19 cellular contexts compared by ENCODE assay signal in the genomic region with DNA sequence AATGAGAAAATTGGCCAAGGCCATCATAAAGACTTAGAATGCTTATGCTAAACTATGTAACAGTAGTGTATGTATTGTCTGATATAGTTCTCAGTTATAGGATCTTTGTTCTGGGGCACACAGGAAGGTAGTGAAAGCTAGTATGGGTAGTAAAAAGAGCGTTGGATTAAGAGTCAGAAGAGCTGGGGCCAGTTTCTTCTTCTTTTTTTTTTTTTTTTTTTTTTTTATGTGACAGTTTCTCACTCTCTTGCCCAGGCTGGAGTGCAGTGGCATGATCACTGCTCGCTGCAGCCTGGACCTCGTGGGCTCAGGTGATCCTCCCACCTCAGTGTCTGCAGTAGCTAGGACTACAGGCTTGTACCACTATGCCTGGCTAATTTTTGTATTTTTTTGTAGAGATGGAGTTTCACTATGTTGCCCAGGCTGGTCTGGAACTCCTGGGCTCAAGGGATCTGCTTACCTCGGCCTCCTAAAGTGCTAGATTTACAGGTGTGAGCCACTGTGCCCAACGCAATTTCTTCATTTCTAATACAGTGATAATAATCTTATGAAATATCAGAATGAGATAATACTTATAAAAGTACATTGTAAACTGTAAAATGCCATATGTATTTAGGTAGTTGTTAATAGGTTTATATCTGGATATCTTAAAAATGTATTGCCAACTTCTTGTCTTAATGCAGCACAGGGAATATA. TPM values are rescaled to one million over a fixed set of nuclear protein-coding genes. Genes with fewer than 3 reads are reported as not detected.
A peak's percentile ranks its signal among the peaks of the same experiment; 100 is the strongest.
DNase-seq lines count a peak whose midpoint lies in the region; ATAC-seq and TF ChIP-seq lines count a peak whose summit lies in the region.
"Had no signal": no experiment of that assay in that cellular context is flagged by ENCODE, and none has a peak within 500 bp of the region (broad histone marks: within the 10 kb centered on the region; RNA-seq: fewer than 3 reads in every experiment).

No MANE protein-coding gene starts in this region.

- H3K4me3 Mint-ChIP-seq in activated T-cell treated with anti-CD3 and anti-CD28 coated beads, Interleukin-2, amount 50 U/mL, for 72 hours = peak overlapping the region; percentile 2 to 6
- H3K4me3 Mint-ChIP-seq in endothelial cell (ENCODE audit: unreplicated experiment) (peak overlapping the region; percentile 48), progenitor cell of endocrine pancreas (ENCODE audit: low read depth) (no peak overlapping the region)

- H3K4me1 ChIP-seq in Loucy (ENCODE audit: insufficient read depth, low read length, poor library complexity, severe bottlenecking) = peaks cover 34% of the 10 kb centered on the region

- TF ChIP-seq CTCF in Loucy (conservative IDR thresholded peaks at IDR 0.05; ENCODE audit: low read length) = no peak
- TF ChIP-seq CTCF in endothelial cell (IDR thresholded peaks at IDR 0.05; ENCODE audit: unreplicated experiment) = no peak
- TF ChIP-seq CTCF in progenitor cell of endocrine pancreas (IDR thresholded peaks at IDR 0.05; ENCODE audit: unreplicated experiment) = no peak

- H3K9me3 ChIP-seq in Loucy (ENCODE audit: insufficient read depth, low read depth, low read length) = no peaks in the 10 kb centered on the region
- H3K9me3 ChIP-seq: adrenal gland, MG63, stomach, vagina had no signal

- peaks cover 92% of the 10 kb centered on the region for H3K79me2 ChIP-seq in Loucy (ENCODE audit: insufficient read depth, low read length)

- no peak overlapping the region for H3K9ac ChIP-seq in Loucy (ENCODE audit: low read depth, low read length, poor library complexity, severe bottlenecking)

- peak overlapping the region; percentile 16 for H3K27ac Mint-ChIP-seq in activated T-cell treated with anti-CD3 and anti-CD28 coated beads, Interleukin-2, amount 50 U/mL, for 72 hours
- peak overlapping the region; percentile 19 for H3K27ac Mint-ChIP-seq in endothelial cell (ENCODE audit: unreplicated experiment)
- H3K27ac Mint-ChIP-seq in progenitor cell of endocrine pancreas = peak overlapping the region; percentile 51

- H3K36me3 Mint-ChIP-seq in activated T-cell treated with anti-CD3 and anti-CD28 coated beads, Interleukin-2, amount 50 U/mL, for 72 hours (ENCODE audit: insufficient read depth in 2 of 2) = peaks cover 10 to 70% of the 10 kb centered on the region in 2 donors
- H3K36me3 Mint-ChIP-seq in endothelial cell (ENCODE audit: low read depth, unreplicated experiment) = peaks cover 9% of the 10 kb centered on the region
- peaks cover 22% of the 10 kb centered on the region for H3K36me3 Mint-ChIP-seq in progenitor cell of endocrine pancreas (ENCODE audit: insufficient read depth)

- H3K27me3 ChIP-seq in Loucy (ENCODE audit: insufficient read depth, low read length, poor library complexity, severe bottlenecking) = no peaks in the 10 kb centered on the region
- H3K27me3 ChIP-seq: adrenal gland, MG63, stomach, vagina had no signal

- peaks cover 68% of the 10 kb centered on the region for H3K4me1 Mint-ChIP-seq in activated T-cell treated with anti-CD3 and anti-CD28 coated beads, Interleukin-2, amount 50 U/mL, for 72 hours (ENCODE audit: low read depth)
- H3K4me1 Mint-ChIP-seq in endothelial cell (ENCODE audit: unreplicated experiment) (peaks cover 16% of the 10 kb centered on the region), progenitor cell of endocrine pancreas (ENCODE audit: low read depth) (peaks cover 12% of the 10 kb centered on the region)

- no peaks in the 10 kb centered on the region for H3F3A ChIP-seq in Loucy (ENCODE audit: low read depth)

- peak; percentile 34 to 48 for ATAC-seq in activated T-cell treated with anti-CD3 and anti-CD28 coated beads, Interleukin-2, amount 50 U/mL, for 72 hours (replicated peaks in 1 of 2)
- ATAC-seq in HG03520 (IDR thresholded peaks at IDR 0.05; ENCODE audit: unreplicated experiment) (no peak), GM18517 (IDR thresholded peaks at IDR 0.05; ENCODE audit: unreplicated experiment) (no peak), HG03460 (IDR thresholded peaks at IDR 0.05; ENCODE audit: unreplicated experiment) (no peak)
- ATAC-seq: effector memory CD8-positive, alpha-beta T cell had no signal

- H3K9me2 ChIP-seq in Loucy (replicated peaks; ENCODE audit: low read depth, low read length) = no peaks in the 10 kb centered on the region

- no peaks in the 10 kb centered on the region for H3K27me3 Mint-ChIP-seq in activated T-cell treated with anti-CD3 and anti-CD28 coated beads, Interleukin-2, amount 50 U/mL, for 72 hours (ENCODE audit: low read depth)
- H3K27me3 Mint-ChIP-seq in endothelial cell (ENCODE audit: unreplicated experiment) = no peaks in the 10 kb centered on the region
- H3K27me3 Mint-ChIP-seq in progenitor cell of endocrine pancreas = no peaks in the 10 kb centered on the region
- H3K27me3 Mint-ChIP-seq: effector memory CD8-positive, alpha-beta T cell had no signal

- DNase-seq in activated T-cell treated with anti-CD3 and anti-CD28 coated beads, Interleukin-2, amount 50 U/mL, for 72 hours = no peak
- DNase-seq in activated T-cell treated with anti-CD3 and anti-CD28 coated beads, Interleukin-2, amount 50 U/mL, for 48 hours = no peak
- no peak for DNase-seq in endothelial cell (ENCODE audit: low spot score)
- DNase-seq in progenitor cell of endocrine pancreas (ENCODE audit: low spot score, unreplicated experiment) = no peak
- DNase-seq: adrenal gland; DMS 273 treated with DMSO at 0.1 percent for 48 hours; effector memory CD8-positive, alpha-beta T cell; foreskin melanocyte; MG63; NCI-H2081; NCI-H524 treated with DMSO at 0.1 percent for 48 hours; stimulated activated CD4-positive, alpha-beta T cell treated with anti-CD3 and anti-CD28 coated beads, Interleukin-12 subunit alpha, Interleukin-12 subunit beta, amount 100 ng/mL, for 4 hours; stomach; WERI-Rb-1 had no signal

- peaks cover 62% of the 10 kb centered on the region for H3K36me3 ChIP-seq in Loucy (ENCODE audit: insufficient read depth, low read length)

- H4K20me1 ChIP-seq in Loucy (ENCODE audit: insufficient read depth, low read length, poor library complexity, severe bottlenecking) = peaks cover 66% of the 10 kb centered on the region

- no peaks in the 10 kb centered on the region for H3K9me3 Mint-ChIP-seq in activated T-cell treated with anti-CD3 and anti-CD28 coated beads, Interleukin-2, amount 50 U/mL, for 72 hours
- H3K9me3 Mint-ChIP-seq in endothelial cell (ENCODE audit: unreplicated experiment) = no peaks in the 10 kb centered on the region
- no peaks in the 10 kb centered on the region for H3K9me3 Mint-ChIP-seq in progenitor cell of endocrine pancreas (ENCODE audit: low read depth)
- H3K9me3 Mint-ChIP-seq: effector memory CD8-positive, alpha-beta T cell had no signal

- H3K4me2 ChIP-seq in Loucy (ENCODE audit: low read depth, low read length, poor library complexity, severe bottlenecking) = peak overlapping the region; percentile 70

- H3K4me3 ChIP-seq in Loucy (ENCODE audit: low read length, poor library complexity, severe bottlenecking) = peak overlapping the region; percentile 48
- H3K4me3 ChIP-seq: adrenal gland, MG63, stomach, vagina had no signal

- H2AFZ ChIP-seq in Loucy (ENCODE audit: low read length) = no peak overlapping the region

RNA-seq across cellular contexts. Expression of a gene that starts 7.4 kb away (rescaled TPM):
- total RNA-seq in activated T-cell treated with anti-CD3 and anti-CD28 coated beads, Interleukin-2, amount 50 U/mL, for 72 hours = 100 to 1,000 TPM; 191 to 225 TPM
- total RNA-seq in endothelial cell (ENCODE audit: unreplicated experiment) (113 TPM), progenitor cell of endocrine pancreas (153 and 159 TPM in 2 replicates)

Comparison
In these comparisons a context has a peak if more than half of its experiments do, and no peak if none do; other contexts are left out.
1. ATAC-seq: peak in activated T-cell treated with anti-CD3 and anti-CD28 coated beads, Interleukin-2, amount 50 U/mL, for 72 hours (2 of 2); none in HG03520 (single experiment), GM18517 (single experiment) and HG03460 (single experiment).
2. Peak in every context shown above with its lines, with median percentiles within 50 percentile points of each other: H3K27ac Mint-ChIP-seq.